21 cellular contexts compared by ENCODE assay signal in the genomic region with DNA sequence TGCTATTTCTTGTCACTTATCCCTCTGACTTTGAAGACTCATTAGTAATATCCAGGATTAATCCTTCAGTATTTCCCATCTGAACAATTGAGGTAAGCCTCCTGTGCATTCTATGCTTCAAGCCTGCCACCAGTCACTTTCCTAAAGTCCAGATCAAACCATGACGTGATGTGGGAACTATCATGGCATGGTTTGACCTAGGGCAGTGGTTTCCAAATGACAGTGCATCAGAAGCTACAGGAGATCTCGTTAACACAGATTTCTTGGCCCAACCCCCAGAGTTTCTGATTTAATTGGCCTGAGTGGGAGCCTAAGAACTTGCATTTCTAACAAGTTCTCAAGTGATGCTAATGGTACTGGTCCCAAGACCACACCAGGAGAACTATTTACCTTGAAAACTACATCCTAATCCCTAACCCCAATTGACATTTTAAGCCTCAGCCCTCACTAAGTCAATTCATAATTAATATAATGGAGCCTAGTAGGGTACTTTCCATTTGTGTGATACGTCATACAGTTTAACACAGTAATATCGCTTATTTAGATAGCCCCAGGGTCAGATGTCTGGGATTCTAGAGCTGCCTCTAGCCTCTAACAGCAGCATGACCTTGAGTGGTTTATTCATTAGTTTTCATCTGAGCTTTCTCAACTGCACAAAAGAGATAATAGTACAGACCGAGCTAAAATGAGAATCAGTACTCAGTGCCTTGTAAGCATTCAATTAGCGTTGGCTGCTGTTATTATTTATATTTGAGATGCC.
"Had no signal": no experiment of that assay in that cellular context is flagged by ENCODE, and none has a peak within 500 bp of the region (broad histone marks: within the 10 kb centered on the region; RNA-seq: fewer than 3 reads in every experiment).

No MANE protein-coding gene starts in this region.

- H3K4me3 Mint-ChIP-seq: naive thymus-derived CD8-positive, alpha-beta T cell; stimulated activated effector memory CD8-positive, alpha-beta T cell treated with anti-CD3 and anti-CD28 coated beads, Interleukin-12 subunit alpha, Interleukin-12 subunit beta, amount 100 ng/mL, for 72 hours; stimulated activated naive CD8-positive, alpha-beta T cell treated with anti-CD3 and anti-CD28 coated beads, Interleukin-15, amount 100 ng/mL, for 72 hours had no signal

- H3K36me3 Mint-ChIP-seq: naive thymus-derived CD8-positive, alpha-beta T cell; stimulated activated effector memory CD8-positive, alpha-beta T cell treated with anti-CD3 and anti-CD28 coated beads, Interleukin-12 subunit alpha, Interleukin-12 subunit beta, amount 100 ng/mL, for 72 hours had no signal

- H3K27me3 ChIP-seq: heart left ventricle, ovary, testis, tibial nerve had no signal

- H3K27ac ChIP-seq: dorsolateral prefrontal cortex, heart left ventricle, ovary, testis, tibial nerve had no signal

- H3K4me1 Mint-ChIP-seq: naive thymus-derived CD8-positive, alpha-beta T cell; stimulated activated effector memory CD8-positive, alpha-beta T cell treated with anti-CD3 and anti-CD28 coated beads, Interleukin-12 subunit alpha, Interleukin-12 subunit beta, amount 100 ng/mL, for 72 hours; stimulated activated naive CD8-positive, alpha-beta T cell treated with anti-CD3 and anti-CD28 coated beads, Interleukin-15, amount 100 ng/mL, for 72 hours had no signal

- ATAC-seq: heart left ventricle; left lobe of liver; mucosa of descending colon; naive thymus-derived CD8-positive, alpha-beta T cell; right cardiac atrium; stimulated activated effector memory CD8-positive, alpha-beta T cell treated with anti-CD3 and anti-CD28 coated beads, Interleukin-12 subunit alpha, Interleukin-12 subunit beta, amount 100 ng/mL, for 72 hours; stimulated activated naive CD8-positive, alpha-beta T cell treated with anti-CD3 and anti-CD28 coated beads, Interleukin-15, amount 100 ng/mL, for 72 hours had no signal

- H3K4me3 ChIP-seq: dorsolateral prefrontal cortex, heart left ventricle, mucosa of descending colon, ovary, smooth muscle cell, testis, tibial nerve had no signal

- H3K27me3 Mint-ChIP-seq: naive thymus-derived CD8-positive, alpha-beta T cell; stimulated activated naive CD8-positive, alpha-beta T cell treated with anti-CD3 and anti-CD28 coated beads, Interleukin-15, amount 100 ng/mL, for 72 hours had no signal

- H3K9me3 ChIP-seq: mucosa of descending colon, ovary, testis had no signal

- H3K4me1 ChIP-seq: heart left ventricle, testis, tibial nerve had no signal

- FAIRE-seq: frontal cortex had no signal

- H3K36me3 ChIP-seq: heart left ventricle, ovary, tibial nerve had no signal

- DNase-seq: cortex of kidney; dorsolateral prefrontal cortex; effector CD8-positive, alpha-beta T cell; heart left ventricle; hippocampal formation; islet precursor cell; mammary epithelial cell; mucosa of descending colon; naive thymus-derived CD8-positive, alpha-beta T cell; nucleus accumbens; ovary; right cardiac atrium; stimulated activated CD4-positive, alpha-beta T cell treated with anti-CD3 and anti-CD28 coated beads, Interleukin-2, amount 100 ng/mL, for 48 hours; stimulated activated CD8-positive, alpha-beta memory T cell treated with anti-CD3 and anti-CD28 coated beads, Interleukin-4, amount 100 ng/mL, for 48 hours; stimulated activated naive CD8-positive, alpha-beta T cell treated with anti-CD3 and anti-CD28 coated beads, Interleukin-15, amount 100 ng/mL, for 72 hours; testis had no signal

- H3K27ac Mint-ChIP-seq: naive thymus-derived CD8-positive, alpha-beta T cell; stimulated activated effector memory CD8-positive, alpha-beta T cell treated with anti-CD3 and anti-CD28 coated beads, Interleukin-12 subunit alpha, Interleukin-12 subunit beta, amount 100 ng/mL, for 72 hours; stimulated activated naive CD8-positive, alpha-beta T cell treated with anti-CD3 and anti-CD28 coated beads, Interleukin-15, amount 100 ng/mL, for 72 hours had no signal

- H3K4me2 ChIP-seq: smooth muscle cell had no signal
